Comparison of ENCODE assay signal across 26 cellular contexts in genomic region chr10:8070440-8070839, GRCh38. TPM values are rescaled to one million over a fixed set of nuclear protein-coding genes. Genes with fewer than 3 reads are reported as not detected.
DNase-seq lines count a peak whose midpoint lies in the region; ATAC-seq and TF ChIP-seq lines count a peak whose summit lies in the region.
"Had no signal": no experiment of that assay in that cellular context is flagged by ENCODE, and none has a peak within 500 bp of the region (broad histone marks: within the 10 kb centered on the region; RNA-seq: fewer than 3 reads in every experiment).

No MANE protein-coding gene starts in this region.

- CTCF ChIA-PET in CD4-positive, alpha-beta memory T cell (lab: Charles Lee; ENCODE audit: partially characterized antibody), result interaction anchor here (1.1 kb wide), 1 partner anchor 14 kb away, joined by 3 read pairs; no protein-coding TSS in a partner anchor
- CTCF ChIA-PET in PC-3 (lab: Charles Lee), result interaction anchor here (0.5 kb wide), 1 partner anchor 198 kb away, joined by 5 read pairs; no protein-coding TSS in a partner anchor
- CTCF ChIA-PET in RWPE1 (lab: Yijun Ruan, JAX), result no interaction called here

- H3K4me3 ChIP-seq in CD4-positive, alpha-beta memory T cell (ENCODE audit: low read length in 2 of 2), result no peak overlapping the region
- peak overlapping the region; percentile 12 for H3K4me3 ChIP-seq in Loucy (ENCODE audit: low read length, poor library complexity, severe bottlenecking)
- H3K4me3 ChIP-seq in PC-3 (ENCODE audit: low read length), result no peak overlapping the region
- H3K4me3 ChIP-seq: adrenal gland, HAP-1, heart left ventricle, ovary, tibial artery had no signal

- H3K36me3 ChIP-seq in CD4-positive, alpha-beta memory T cell (ENCODE audit: insufficient read depth, low read length), result peaks cover 87% of the 10 kb centered on the region
- H3K36me3 ChIP-seq in Loucy (ENCODE audit: insufficient read depth, low read length) (peaks cover 98% of the 10 kb centered on the region), PC-3 (ENCODE audit: low read depth, low read length) (no peaks in the 10 kb centered on the region; the same call in 1 of the 2 replicates)
- H3K36me3 ChIP-seq: brain microvascular endothelial cell, ovary, tibial artery had no signal

- H3K9me2 ChIP-seq in Loucy (replicated peaks; ENCODE audit: low read depth, low read length), result no peaks in the 10 kb centered on the region
- H3K9me2 ChIP-seq in PC-3 (replicated peaks; ENCODE audit: low read length), result no peaks in the 10 kb centered on the region

- no peak overlapping the region for H3K27ac ChIP-seq in CD4-positive, alpha-beta memory T cell (ENCODE audit: low read depth, low read length)
- H3K27ac ChIP-seq in PC-3 (ENCODE audit: low read length), result no peak overlapping the region
- no peak overlapping the region for H3K27ac ChIP-seq in RWPE1
- H3K27ac ChIP-seq: adrenal gland, brain microvascular endothelial cell, heart left ventricle, ovary, tibial artery had no signal

- peak overlapping the region; percentile 85 for H3K4me2 ChIP-seq in Loucy (ENCODE audit: low read depth, low read length, poor library complexity, severe bottlenecking)
- H3K4me2 ChIP-seq in PC-3 (ENCODE audit: low read length), result no peak overlapping the region

- BruUV-seq in PC-3 (replicated peaks; lab: Mats Ljungman, UMichigan), result no TSS peak

- peaks cover 100% of the 10 kb centered on the region for H3K79me2 ChIP-seq in Loucy (ENCODE audit: insufficient read depth, low read length)
- H3K79me2 ChIP-seq in PC-3 (ENCODE audit: low read length), result no peaks in the 10 kb centered on the region

- no peaks in the 10 kb centered on the region for H3K9me3 Mint-ChIP-seq in CD4-positive, alpha-beta memory T cell
- no peaks in the 10 kb centered on the region for H3K9me3 Mint-ChIP-seq in activated naive CD8-positive, alpha-beta T cell treated with anti-CD3 and anti-CD28 coated beads, Interleukin-2, amount 10 ng/mL, durations not matched to agents 7 days and 5 days
- H3K9me3 Mint-ChIP-seq: stimulated activated naive CD8-positive, alpha-beta T cell treated with anti-CD3 and anti-CD28 coated beads, Interleukin-15, Interleukin-2, amounts not matched to agents 100 ng/mL and 50 ng/mL, for 24 hours had no signal

- peaks cover 90 to 93% of the 10 kb centered on the region in 2 donors for H3K36me3 Mint-ChIP-seq in CD4-positive, alpha-beta memory T cell
- peaks cover 80% of the 10 kb centered on the region for H3K36me3 Mint-ChIP-seq in activated naive CD8-positive, alpha-beta T cell treated with anti-CD3 and anti-CD28 coated beads, Interleukin-2, amount 10 ng/mL, durations not matched to agents 7 days and 5 days
- H3K36me3 Mint-ChIP-seq: naive B cell had no signal

- H4K20me1 ChIP-seq in Loucy (ENCODE audit: insufficient read depth, low read length, poor library complexity, severe bottlenecking) (peaks cover 99% of the 10 kb centered on the region), PC-3 (ENCODE audit: low read length) (no peaks in the 10 kb centered on the region)

- H3K9ac ChIP-seq in Loucy (ENCODE audit: low read depth, low read length, poor library complexity, severe bottlenecking) (no peak overlapping the region), PC-3 (ENCODE audit: low read length) (no peak overlapping the region)

- H3K9me3 ChIP-seq in CD4-positive, alpha-beta memory T cell (ENCODE audit: control insufficient read depth in 1 of 2, low read length in 2 of 2), result no peaks in the 10 kb centered on the region
- H3K9me3 ChIP-seq in Loucy (ENCODE audit: insufficient read depth, low read depth, low read length) (no peaks in the 10 kb centered on the region), PC-3 (ENCODE audit: low read length) (no peaks in the 10 kb centered on the region)
- H3K9me3 ChIP-seq: adrenal gland, HAP-1, heart left ventricle, ovary, tibial artery had no signal

- H3F3A ChIP-seq in Loucy (ENCODE audit: low read depth) (peaks cover 42% of the 10 kb centered on the region), PC-3 (ENCODE audit: low read length, unreplicated experiment) (no peaks in the 10 kb centered on the region)

- H3K4me1 Mint-ChIP-seq in CD4-positive, alpha-beta memory T cell, result peaks cover 43 to 90% (median 64%) of the 10 kb centered on the region in 4 donors
- peaks cover 54% of the 10 kb centered on the region for H3K4me1 Mint-ChIP-seq in activated naive CD8-positive, alpha-beta T cell treated with anti-CD3 and anti-CD28 coated beads, Interleukin-2, amount 10 ng/mL, durations not matched to agents 7 days and 5 days

- intact Hi-C loops in CD4-positive, alpha-beta memory T cell (cut with micrococcal nuclease), result no loop called here
- intact Hi-C loops in PC-3 (cut with micrococcal nuclease), result no loop called here

- POLR2A ChIA-PET in CD4-positive, alpha-beta memory T cell (lab: Charles Lee; ENCODE audit: partially characterized antibody), result interaction anchor here (0.5 to 10.0 kb wide), 3 partner anchors 10 to 262 kb away, joined by 3 to 100 read pairs (median 8); no protein-coding TSS in a partner anchor
- POLR2A ChIA-PET in activated naive CD8-positive, alpha-beta T cell treated with anti-CD3 and anti-CD28 coated beads, Interleukin-2, amount 10 ng/mL, durations not matched to agents 7 days and 5 days (lab: Charles Lee), result interaction anchor here (1.4 kb wide), 1 partner anchor 11 kb away, joined by 8 read pairs; no protein-coding TSS in a partner anchor
- POLR2A ChIA-PET in PC-3 (lab: Charles Lee; ENCODE audit: unreplicated experiment) (no interaction called here), RWPE1 (lab: Yijun Ruan, JAX; ENCODE audit: low non-redundant PET) (no interaction called here)

- ATAC-seq in activated naive CD8-positive, alpha-beta T cell treated with anti-CD3 and anti-CD28 coated beads, Interleukin-2, amount 10 ng/mL, durations not matched to agents 7 days and 5 days (ENCODE audit: low read depth), result no peak
- ATAC-seq in PC-3, result no peak
- ATAC-seq: heart left ventricle, right cardiac atrium had no signal

- no peaks in the 10 kb centered on the region for H3K27me3 Mint-ChIP-seq in CD4-positive, alpha-beta memory T cell
- H3K27me3 Mint-ChIP-seq in activated naive CD8-positive, alpha-beta T cell treated with anti-CD3 and anti-CD28 coated beads, Interleukin-2, amount 10 ng/mL, durations not matched to agents 7 days and 5 days, result no peaks in the 10 kb centered on the region
- H3K27me3 Mint-ChIP-seq: stimulated activated naive CD8-positive, alpha-beta T cell treated with anti-CD3 and anti-CD28 coated beads, Interleukin-15, Interleukin-2, amounts not matched to agents 100 ng/mL and 50 ng/mL, for 24 hours had no signal

- H3K4me1 ChIP-seq in CD4-positive, alpha-beta memory T cell (ENCODE audit: insufficient read depth, low read length), result peaks cover 77% of the 10 kb centered on the region
- peaks cover 61% of the 10 kb centered on the region for H3K4me1 ChIP-seq in Loucy (ENCODE audit: insufficient read depth, low read length, poor library complexity, severe bottlenecking)
- no peaks in the 10 kb centered on the region for H3K4me1 ChIP-seq in PC-3 (ENCODE audit: insufficient read depth, low read length)

- no peak for DNase-seq in CD4-positive, alpha-beta memory T cell
- no peak for DNase-seq in activated naive CD8-positive, alpha-beta T cell treated with anti-CD3 and anti-CD28 coated beads, Interleukin-2, amount 10 ng/mL, durations not matched to agents 7 days and 5 days
- DNase-seq in mesenteric fat pad (ENCODE audit: low spot score) (peak; percentile 47), PC-3 (no peak), midbrain (lab: John Stamatoyannopoulos, UW) (no peak), RWPE1 (ENCODE audit: low spot score) (no peak)
- DNase-seq: activated CD4-positive, CD25-positive, alpha-beta regulatory T cell treated with anti-CD3 and anti-CD28 coated beads, Interleukin-2, amount 50 U/mL, for 72 hours; activated effector memory CD4-positive, alpha-beta T cell treated with Interleukin-2 at 50 U/mL for 16 hours; adrenal gland; brain microvascular endothelial cell; DMS153; effector CD4-positive, alpha-beta T cell; erythroblast; heart left ventricle; Kasumi-1; naive B cell; NCI-H1092; NCI-H187 treated with DMSO at 0.1 percent for 48 hours; ovary; right cardiac atrium; stimulated activated CD4-positive, alpha-beta T cell treated with anti-CD3 and anti-CD28 coated beads, Interleukin-4, amount 100 ng/mL, for 4 hours; tibial artery had no signal

- H3K4me3 Mint-ChIP-seq in CD4-positive, alpha-beta memory T cell, result peak overlapping the region in 3 of 8 donors; percentile 4 to 73 (median 47)
- H3K4me3 Mint-ChIP-seq in activated naive CD8-positive, alpha-beta T cell treated with anti-CD3 and anti-CD28 coated beads, Interleukin-2, amount 10 ng/mL, durations not matched to agents 7 days and 5 days, result peak overlapping the region; percentile 28
- H3K4me3 Mint-ChIP-seq: naive B cell; stimulated activated naive CD8-positive, alpha-beta T cell treated with anti-CD3 and anti-CD28 coated beads, Interleukin-15, Interleukin-2, amounts not matched to agents 100 ng/mL and 50 ng/mL, for 24 hours had no signal

- peak overlapping the region; percentile 79 to 96 (median 88) for H3K27ac Mint-ChIP-seq in CD4-positive, alpha-beta memory T cell
- H3K27ac Mint-ChIP-seq in activated naive CD8-positive, alpha-beta T cell treated with anti-CD3 and anti-CD28 coated beads, Interleukin-2, amount 10 ng/mL, durations not matched to agents 7 days and 5 days, result no peak overlapping the region
- H3K27ac Mint-ChIP-seq: naive B cell had no signal

- TF ChIP-seq CTCF in Loucy (conservative IDR thresholded peaks at IDR 0.05; ENCODE audit: low read length) (no peak), PC-3 (conservative IDR thresholded peaks at IDR 0.05; ENCODE audit: low read depth, low read length) (no peak), RWPE1 (conservative IDR thresholded peaks at IDR 0.05; ENCODE audit: low read depth) (no peak)

- no peaks in the 10 kb centered on the region for H3K27me3 ChIP-seq in CD4-positive, alpha-beta memory T cell (ENCODE audit: insufficient read depth, low read length)
- H3K27me3 ChIP-seq in Loucy (ENCODE audit: insufficient read depth, low read length, poor library complexity, severe bottlenecking), result no peaks in the 10 kb centered on the region
- H3K27me3 ChIP-seq in PC-3 (ENCODE audit: low read length), result no peaks in the 10 kb centered on the region
- H3K27me3 ChIP-seq: adrenal gland, ovary had no signal

- H2AFZ ChIP-seq in Loucy (ENCODE audit: low read length) (no peak overlapping the region), PC-3 (ENCODE audit: low read length) (no peak overlapping the region)

RNA-seq across cellular contexts. Expression of gene GATA3, which starts 16.0 kb away (rescaled TPM):
- total RNA-seq in CD4-positive, alpha-beta memory T cell, result 10 to 100 TPM; 61.9 to 63.8 TPM
- polyA plus RNA-seq in CD4-positive, alpha-beta memory T cell, result 10 to 100 TPM; 64.8 to 79.7 TPM
- total RNA-seq in activated naive CD8-positive, alpha-beta T cell treated with anti-CD3 and anti-CD28 coated beads, Interleukin-2, amount 10 ng/mL, durations not matched to agents 7 days and 5 days, result 10 to 100 TPM; 48.3 to 49.1 TPM
- total RNA-seq in mesenteric fat pad, result 5.5 TPM
- 2.6 and 3.6 TPM in 2 replicates for total RNA-seq in PC-3 (2014; rRNA removed)
- total RNA-seq: fibroblast of villous mesenchyme had no signal

Comparison
In these comparisons a context has a peak if more than half of its experiments do, and no peak if none do; other contexts are left out.
1. POLR2A ChIA-PET loops: an anchor here in CD4-positive, alpha-beta memory T cell (0.5 to 10.0 kb wide) and activated naive CD8-positive, alpha-beta T cell treated with anti-CD3 and anti-CD28 coated beads, Interleukin-2, amount 10 ng/mL, durations not matched to agents 7 days and 5 days (1.4 kb wide); none called in PC-3 and RWPE1.